ENCODE assay signal across 7 cellular contexts in the genomic region with DNA sequence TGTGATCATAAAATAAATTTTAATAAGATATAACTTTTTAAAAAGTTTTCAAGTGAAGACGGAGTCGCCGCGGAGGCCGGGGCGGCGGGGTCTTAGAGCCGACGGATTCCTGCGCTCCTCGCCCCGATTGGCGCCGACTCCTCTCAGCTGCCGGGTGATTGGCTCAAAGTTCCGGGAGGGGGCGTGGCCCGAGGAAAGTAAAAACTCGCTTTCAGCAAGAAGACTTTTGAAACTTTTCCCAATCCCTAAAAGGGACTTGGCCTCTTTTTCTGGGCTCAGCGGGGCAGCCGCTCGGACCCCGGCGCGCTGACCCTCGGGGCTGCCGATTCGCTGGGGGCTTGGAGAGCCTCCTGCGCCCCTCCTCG. TPM values are rescaled to one million over a fixed set of nuclear protein-coding genes. Genes with fewer than 3 reads are reported as not detected.
A peak's percentile ranks its signal among the peaks of the same experiment; 100 is the strongest.
DNase-seq lines count a peak whose midpoint lies in the region; ATAC-seq and TF ChIP-seq lines count a peak whose summit lies in the region.

A gene (plus strand): TSS at position 229 of the 365 bp plus-strand sequence. CDS start 507 bp downstream, outside the sequence.

- H3K27me3 ChIP-seq in fibroblast of lung (ENCODE audit: control insufficient read depth, insufficient read depth, low read length) (no peaks in the 10 kb centered on the region), vagina (peaks cover 3% of the 10 kb centered on the region)

- H3K9me3 ChIP-seq in fibroblast of lung (ENCODE audit: control insufficient read depth, insufficient read depth, low read depth, low read length) (no peaks in the 10 kb centered on the region), vagina (no peaks in the 10 kb centered on the region)

- peak within 1 kb of the TSS; percentile 63 for H2AFZ ChIP-seq in fibroblast of lung (ENCODE audit: low read length)

- intact Hi-C loops in vagina (cut with DNase I) = loop anchor here (5.0 kb wide), 2 partner anchors 116 to 486 kb away; no protein-coding TSS in a partner anchor

- peak within 1 kb of the TSS; percentile 97 for H3K27ac Mint-ChIP-seq in nephron progenitor cell

- DNase-seq in HS-27A (ENCODE audit: low read depth) = peak; percentile 88
- peak; percentile 28 for DNase-seq in activated T-cell treated with anti-CD3 and anti-CD28 coated beads for 4 hours
- DNase-seq in fibroblast of lung (ENCODE audit: low read depth in 2 of 2) = peak; percentile 97
- DNase-seq in nephron progenitor cell = peak; percentile 95
- no peak for DNase-seq in vagina (ENCODE audit: extremely low spot score in 2 of 2)

- TF ChIP-seq POLR2A in vagina (IDR thresholded peaks at IDR 0.05) = no peak

- H3K4me1 Mint-ChIP-seq in nephron progenitor cell = peaks cover 48% of the 10 kb centered on the region

- H3K4me2 ChIP-seq in fibroblast of lung (ENCODE audit: extremely low read depth, insufficient read depth, low read length) = peak within 1 kb of the TSS; percentile 52

- no peaks in the 10 kb centered on the region for H3K9me3 Mint-ChIP-seq in nephron progenitor cell

- H4K20me1 ChIP-seq in fibroblast of lung (ENCODE audit: control insufficient read depth, extremely low read depth, insufficient read depth, low read length) = no peaks in the 10 kb centered on the region

- H3K9ac ChIP-seq in fibroblast of lung (ENCODE audit: insufficient read depth, low read length) = peak within 1 kb of the TSS; percentile 63

- peaks cover 5% of the 10 kb centered on the region for H3K4me1 ChIP-seq in fibroblast of lung (ENCODE audit: control insufficient read depth, extremely low read depth, insufficient read depth, low read length)
- H3K4me1 ChIP-seq in vagina = peaks cover 17% of the 10 kb centered on the region

- peaks cover 44% of the 10 kb centered on the region for H3K79me2 ChIP-seq in fibroblast of lung (ENCODE audit: control insufficient read depth, insufficient read depth, low read length)

- no peak for ATAC-seq in GM21825 (IDR thresholded peaks at IDR 0.05; ENCODE audit: unreplicated experiment)
- no peak for ATAC-seq in GM19035 (IDR thresholded peaks at IDR 0.05; ENCODE audit: unreplicated experiment)

- H3K4me3 ChIP-seq in fibroblast of lung (replicated peaks in 1 of 4; ENCODE audit: control extremely low read depth in 1 of 4, insufficient read depth in 1 of 4, low read depth in 3 of 4, low read length in 4 of 4) (peak within 1 kb of the TSS; percentile 74 to 92 (median 78)), vagina (peak within 1 kb of the TSS; percentile 37 to 42)

- TF ChIP-seq CTCF in fibroblast of lung (conservative IDR thresholded peaks at IDR 0.05 in 1 of 2, IDR thresholded peaks at IDR 0.05 in 1 of 2; ENCODE audit: low read depth in 1 of 2, low read length in 2 of 2) (no peak), nephron progenitor cell (IDR thresholded peaks at IDR 0.05) (no peak), vagina (IDR thresholded peaks at IDR 0.05) (no peak)

- H3K36me3 Mint-ChIP-seq in nephron progenitor cell (ENCODE audit: low read depth) = peaks cover 31% of the 10 kb centered on the region

- H3K27ac ChIP-seq in fibroblast of lung (ENCODE audit: insufficient read depth, low read length) (peak within 1 kb of the TSS; percentile 67), vagina (peak within 1 kb of the TSS; percentile 47)

- H3K4me3 Mint-ChIP-seq in nephron progenitor cell = peak within 1 kb of the TSS; percentile 95

- H3K27me3 Mint-ChIP-seq in nephron progenitor cell (ENCODE audit: low read depth, poor library complexity) = peaks cover 56% of the 10 kb centered on the region

- H3K36me3 ChIP-seq in fibroblast of lung (ENCODE audit: control insufficient read depth, insufficient read depth, low read length) = peaks cover 2% of the 10 kb centered on the region
- H3K36me3 ChIP-seq in vagina = no peaks in the 10 kb centered on the region

RNA-seq across cellular contexts. Expression of the gene that starts here (rescaled TPM):
- 0.26 and 0.50 TPM in 2 replicates for total RNA-seq in fibroblast of lung
- 1.1 and 1.5 TPM in 2 replicates for polyA plus RNA-seq in fibroblast of lung
- polyA plus RNA-seq in fibroblast of lung (2012) = 4.5 and 7.2 TPM in 2 replicates
- 1.6 and 1.9 TPM in 2 replicates for polyA minus RNA-seq in fibroblast of lung (ENCODE audit: low replicate concordance)
- 2.7 TPM for total RNA-seq in vagina

Comparison
In these comparisons a context has a peak if more than half of its experiments do, and no peak if none do; other contexts are left out.
1. DNase-seq: peak in HS-27A (single experiment), activated T-cell treated with anti-CD3 and anti-CD28 coated beads for 4 hours (single experiment), fibroblast of lung (2 of 2) and nephron progenitor cell (single experiment); none in vagina (0 of 2).